In the genomic region with DNA sequence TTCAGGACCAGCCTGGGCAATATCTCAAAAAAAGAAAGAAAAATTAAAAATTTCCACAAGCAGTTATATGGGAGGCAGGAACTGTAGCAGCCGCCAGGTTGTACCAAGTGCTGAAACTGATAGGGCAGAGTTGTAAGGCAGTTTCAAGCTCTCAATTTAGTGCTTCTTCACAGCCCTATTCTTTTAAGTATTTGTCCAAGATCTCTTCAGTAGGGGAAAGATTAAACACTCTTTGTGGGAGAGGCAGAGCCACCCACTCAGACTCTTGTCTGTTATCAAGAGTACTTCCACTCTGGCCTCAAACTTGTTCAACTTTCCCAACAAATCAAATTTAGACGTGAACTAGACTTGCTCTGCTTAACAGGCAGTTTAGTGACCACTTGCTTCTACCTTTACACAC, we compare ENCODE assay signal across 28 cellular contexts.
"Had no signal": no experiment of that assay in that cellular context is flagged by ENCODE, and none has a peak within 500 bp of the region (broad histone marks: within the 10 kb centered on the region; RNA-seq: fewer than 3 reads in every experiment).

No MANE protein-coding gene starts in this region.

- H3K4me1 ChIP-seq: pancreas, prostate gland, right atrium auricular region, right lobe of liver, sigmoid colon, suprapubic skin, testis, tibial artery, transverse colon, vagina had no signal

- H3K4me3 ChIP-seq: pancreas, prostate gland, right atrium auricular region, right lobe of liver, sigmoid colon, suprapubic skin, testis, tibial artery, transverse colon, vagina had no signal

- DNase-seq: naive thymus-derived CD8-positive, alpha-beta T cell; nephron progenitor cell; nucleus accumbens; pancreas; retina; right lobe of liver; sigmoid colon; small intestine; stimulated activated CD4-positive, alpha-beta T cell treated with anti-CD3 and anti-CD28 coated beads, Interleukin-15, amount 100 ng/mL, for 24 hours; stimulated activated CD4-positive, alpha-beta T cell treated with anti-CD3 and anti-CD28 coated beads, Interleukin-2, amount 100 ng/mL, for 24 hours; stimulated activated CD4-positive, alpha-beta T cell treated with anti-CD3 and anti-CD28 coated beads, Interleukin-2, amount 100 ng/mL, for 48 hours; stimulated activated CD4-positive, alpha-beta T cell treated with anti-CD3 and anti-CD28 coated beads, Interleukin-4, amount 100 ng/mL, for 4 hours; stimulated activated CD8-positive, alpha-beta memory T cell treated with anti-CD3 and anti-CD28 coated beads, Interleukin-4, amount 100 ng/mL, for 48 hours; stimulated activated naive CD4-positive, alpha-beta T cell; stimulated activated naive CD8-positive, alpha-beta T cell treated with anti-CD3 and anti-CD28 coated beads, Interleukin-15, amount 100 ng/mL, for 72 hours; stimulated activated naive CD8-positive, alpha-beta T cell treated with anti-CD3 and anti-CD28 coated beads, Interleukin-15, Interleukin-2, amounts not matched to agents 100 U/mL and 50 U/mL, for 24 hours; substantia nigra; testis; tibial artery; transverse colon had no signal

- H3K9me3 ChIP-seq: neutrophil, pancreas, prostate gland, right atrium auricular region, right lobe of liver, suprapubic skin, testis, tibial artery, transverse colon, vagina had no signal

- H3K27ac ChIP-seq: neutrophil, pancreas, prostate gland, right atrium auricular region, right lobe of liver, sigmoid colon, suprapubic skin, testis, tibial artery, transverse colon, vagina had no signal

- H3K27me3 ChIP-seq: neutrophil, pancreas, right atrium auricular region, right lobe of liver, sigmoid colon, suprapubic skin, testis, tibial artery, transverse colon, vagina had no signal

- ATAC-seq: naive thymus-derived CD8-positive, alpha-beta T cell; natural killer cell treated with Interleukin-12 subunit alpha and Interleukin-12 subunit beta and Interleukin-15 and Interleukin-18, amount 100 ng/mL, for 72 hours; pancreas; right lobe of liver; stimulated activated memory B cell treated with anti-CD40 and anti-IgM and Interleukin-4, amounts not matched to agents 10 μg/mL and 1 μg/mL and 100 μg/mL, for 72 hours; stimulated activated naive CD8-positive, alpha-beta T cell treated with anti-CD3 and anti-CD28 coated beads, Interleukin-15, amount 100 ng/mL, for 72 hours; stimulated activated naive CD8-positive, alpha-beta T cell treated with anti-CD3 and anti-CD28 coated beads, Interleukin-15, Interleukin-2, amounts not matched to agents 100 U/mL and 50 U/mL, for 24 hours had no signal

- FAIRE-seq: pancreas, small intestine, urothelium cell line had no signal

- H3K36me3 ChIP-seq: neutrophil, pancreas, prostate gland, right atrium auricular region, right lobe of liver, sigmoid colon, suprapubic skin, tibial artery, transverse colon, vagina had no signal
